14 cellular contexts compared by ENCODE assay signal in the genomic region with DNA sequence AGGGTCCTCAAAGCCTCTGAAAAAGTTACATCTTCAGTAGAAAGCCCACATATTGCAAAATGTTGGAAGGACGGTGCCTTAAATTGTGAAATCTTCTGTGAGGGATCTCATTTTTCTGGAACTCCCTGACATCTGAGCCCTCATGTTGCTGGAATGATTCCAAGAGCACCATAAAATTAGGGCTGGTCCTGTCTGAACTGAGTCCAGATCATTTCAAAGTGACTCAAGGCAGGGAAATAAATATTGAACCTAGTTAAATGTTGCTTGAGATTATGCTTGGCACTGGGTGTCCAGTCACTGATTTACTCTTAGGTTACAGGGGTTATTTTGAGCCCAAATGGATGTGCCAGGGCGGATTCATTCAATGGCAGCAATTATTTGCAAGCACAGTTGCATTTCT.
DNase-seq lines count a peak whose midpoint lies in the region; ATAC-seq and TF ChIP-seq lines count a peak whose summit lies in the region.
"Had no signal": no experiment of that assay in that cellular context is flagged by ENCODE, and none has a peak within 500 bp of the region (broad histone marks: within the 10 kb centered on the region; RNA-seq: fewer than 3 reads in every experiment).

No MANE protein-coding gene starts in this region.

- H3K27me3 ChIP-seq in BJ (ENCODE audit: control insufficient read depth, insufficient read depth, low read length) (no peaks in the 10 kb centered on the region), MG63 (no peaks in the 10 kb centered on the region)
- H3K27me3 ChIP-seq: neutrophil had no signal

- H3K36me3 Mint-ChIP-seq in nephron (ENCODE audit: low read depth), result no peaks in the 10 kb centered on the region
- H3K36me3 Mint-ChIP-seq in activated naive CD8-positive, alpha-beta T cell treated with anti-CD3 and anti-CD28 coated beads for 36 hours, result no peaks in the 10 kb centered on the region
- H3K36me3 Mint-ChIP-seq in T-helper 2 cell treated with Interferon-gamma antibody and Interleukin-4, amounts not matched to agents 5 μg/mL and 100 μg/mL, for 36 hours (ENCODE audit: low read depth), result no peaks in the 10 kb centered on the region

- peak; percentile 63 for DNase-seq in BJ (ENCODE audit: low read depth)
- peak; percentile 14 for DNase-seq in MG63
- DNase-seq in epithelial cell of proximal tubule (ENCODE audit: low read depth), result peak; percentile 38
- no peak for DNase-seq in activated naive CD8-positive, alpha-beta T cell treated with anti-CD3 and anti-CD28 coated beads for 36 hours
- DNase-seq in effector CD8-positive, alpha-beta T cell (lab: John Stamatoyannopoulos, UW), result no peak
- no peak for DNase-seq in T-helper 2 cell treated with Interferon-gamma antibody and Interleukin-4, amounts not matched to agents 5 μg/mL and 100 μg/mL, for 36 hours (ENCODE audit: low spot score)
- DNase-seq: activated CD4-positive, alpha-beta T cell treated with anti-CD3 and anti-CD28 coated beads for 1 hour; activated gamma-delta T cell; NCI-H1930; stimulated activated CD4-positive, alpha-beta T cell treated with anti-CD3 and anti-CD28 coated beads, Interleukin-4, amount 100 ng/mL, for 4 hours; substantia nigra had no signal

- H3K4me3 ChIP-seq in BJ (ENCODE audit: low read depth, low read length) (no peak overlapping the region), MG63 (no peak overlapping the region), epithelial cell of proximal tubule (ENCODE audit: low read depth, low read length) (no peak overlapping the region)

- no peak for ATAC-seq in GM21786 (IDR thresholded peaks at IDR 0.05; ENCODE audit: unreplicated experiment)

- no peak overlapping the region for H3K4me3 Mint-ChIP-seq in nephron
- H3K4me3 Mint-ChIP-seq in activated naive CD8-positive, alpha-beta T cell treated with anti-CD3 and anti-CD28 coated beads for 36 hours, result no peak overlapping the region
- no peak overlapping the region for H3K4me3 Mint-ChIP-seq in T-helper 2 cell treated with Interferon-gamma antibody and Interleukin-4, amounts not matched to agents 5 μg/mL and 100 μg/mL, for 36 hours

- no peaks in the 10 kb centered on the region for H3K9me3 Mint-ChIP-seq in nephron
- no peaks in the 10 kb centered on the region for H3K9me3 Mint-ChIP-seq in activated naive CD8-positive, alpha-beta T cell treated with anti-CD3 and anti-CD28 coated beads for 36 hours
- H3K9me3 Mint-ChIP-seq in T-helper 2 cell treated with Interferon-gamma antibody and Interleukin-4, amounts not matched to agents 5 μg/mL and 100 μg/mL, for 36 hours, result no peaks in the 10 kb centered on the region

- no peaks in the 10 kb centered on the region for H3K27me3 Mint-ChIP-seq in nephron (ENCODE audit: low read depth)
- H3K27me3 Mint-ChIP-seq in activated naive CD8-positive, alpha-beta T cell treated with anti-CD3 and anti-CD28 coated beads for 36 hours, result no peaks in the 10 kb centered on the region
- H3K27me3 Mint-ChIP-seq in T-helper 2 cell treated with Interferon-gamma antibody and Interleukin-4, amounts not matched to agents 5 μg/mL and 100 μg/mL, for 36 hours (ENCODE audit: low read depth), result no peaks in the 10 kb centered on the region

- POLR2A ChIA-PET in BJ (lab: Charles Lee), result no interaction called here

- no peak for TF ChIP-seq CTCF in BJ (IDR thresholded peaks at IDR 0.05; ENCODE audit: insufficient read depth, low read depth, low read length)
- no peak for TF ChIP-seq CTCF in epithelial cell of proximal tubule (conservative IDR thresholded peaks at IDR 0.05; ENCODE audit: low read depth, low read length)
- TF ChIP-seq CTCF in nephron (IDR thresholded peaks at IDR 0.05; ENCODE audit: unreplicated experiment in 3 of 3), result no peak

- H3K4me1 Mint-ChIP-seq in nephron, result peaks cover 50% of the 10 kb centered on the region
- no peaks in the 10 kb centered on the region for H3K4me1 Mint-ChIP-seq in activated naive CD8-positive, alpha-beta T cell treated with anti-CD3 and anti-CD28 coated beads for 36 hours
- no peaks in the 10 kb centered on the region for H3K4me1 Mint-ChIP-seq in T-helper 2 cell treated with Interferon-gamma antibody and Interleukin-4, amounts not matched to agents 5 μg/mL and 100 μg/mL, for 36 hours (ENCODE audit: low read depth)

- CTCF ChIA-PET in BJ (lab: Yijun Ruan, JAX), result interaction anchor here (1.0 to 1.2 kb wide), 2 partner anchors 8 to 366 kb away, joined by 3 read pairs; no protein-coding TSS in a partner anchor

- no peaks in the 10 kb centered on the region for H3K36me3 ChIP-seq in BJ (ENCODE audit: control insufficient read depth, insufficient read depth, low read length)
- no peaks in the 10 kb centered on the region for H3K36me3 ChIP-seq in MG63
- H3K36me3 ChIP-seq: neutrophil had no signal

- H3K27ac Mint-ChIP-seq in nephron, result peak overlapping the region; percentile 86 to 97 (median 95)
- no peak overlapping the region for H3K27ac Mint-ChIP-seq in activated naive CD8-positive, alpha-beta T cell treated with anti-CD3 and anti-CD28 coated beads for 36 hours
- H3K27ac Mint-ChIP-seq in T-helper 2 cell treated with Interferon-gamma antibody and Interleukin-4, amounts not matched to agents 5 μg/mL and 100 μg/mL, for 36 hours, result no peak overlapping the region

- H3K9me3 ChIP-seq in MG63, result no peaks in the 10 kb centered on the region
- H3K9me3 ChIP-seq: neutrophil had no signal

Comparison
In these comparisons a context has a peak if more than half of its experiments do, and no peak if none do; other contexts are left out.
1. DNase-seq: peak in BJ (single experiment), MG63 (single experiment) and epithelial cell of proximal tubule (single experiment); none in activated naive CD8-positive, alpha-beta T cell treated with anti-CD3 and anti-CD28 coated beads for 36 hours (single experiment), effector CD8-positive, alpha-beta T cell (single experiment) and T-helper 2 cell treated with Interferon-gamma antibody and Interleukin-4, amounts not matched to agents 5 μg/mL and 100 μg/mL, for 36 hours (single experiment).
2. H3K27ac Mint-ChIP-seq: peak in nephron (3 of 3); none in activated naive CD8-positive, alpha-beta T cell treated with anti-CD3 and anti-CD28 coated beads for 36 hours (single experiment) and T-helper 2 cell treated with Interferon-gamma antibody and Interleukin-4, amounts not matched to agents 5 μg/mL and 100 μg/mL, for 36 hours (single experiment).